ENCODE assay signal across 9 cellular contexts in the genomic region with DNA sequence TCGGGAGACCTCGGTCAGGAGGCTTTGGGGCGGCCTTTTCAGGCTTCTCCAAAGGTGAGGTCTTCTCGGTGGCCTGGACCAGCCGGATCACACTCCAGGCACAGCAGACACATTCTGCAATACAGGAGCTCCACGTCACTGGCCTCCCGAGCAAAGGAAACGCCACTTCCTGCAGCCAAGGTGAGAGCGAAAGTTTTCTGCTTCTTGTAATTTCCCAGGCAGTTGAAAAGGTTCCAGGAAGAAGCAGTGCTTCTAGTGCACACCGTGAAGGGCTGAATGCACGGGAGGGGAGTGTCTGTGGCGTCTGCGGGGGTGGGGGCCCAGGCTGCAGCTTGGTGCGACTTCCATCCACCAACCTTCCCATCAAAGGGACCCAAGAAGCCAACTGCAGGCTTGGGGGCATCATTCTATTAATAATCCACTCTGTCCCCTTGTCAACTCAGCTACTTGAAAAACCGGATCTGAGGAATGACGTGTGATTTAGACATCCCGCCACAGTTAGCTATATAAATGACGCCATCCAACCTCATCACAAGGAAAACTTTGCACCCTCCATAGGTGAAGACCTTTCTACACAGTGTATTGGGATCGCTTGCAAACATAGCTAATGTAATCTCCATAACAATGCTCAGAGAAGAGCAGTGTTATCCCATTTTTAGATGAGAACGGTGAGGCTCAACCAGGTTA.
DNase-seq lines count a peak whose midpoint lies in the region; ATAC-seq, FAIRE-seq and TF ChIP-seq lines count a peak whose summit lies in the region.
"Had no signal": no experiment of that assay in that cellular context is flagged by ENCODE, and none has a peak within 500 bp of the region (broad histone marks: within the 10 kb centered on the region; RNA-seq: fewer than 3 reads in every experiment).

No MANE protein-coding gene starts in this region.

- TF ChIP-seq POLR2A in GM12892 (IDR thresholded peaks at IDR 0.05; ENCODE audit: low read depth, low read length) (no peak), GM18505 (IDR thresholded peaks at IDR 0.05; ENCODE audit: borderline replicate concordance, extremely low read depth, insufficient read depth, insufficient read length) (no peak)

- intact Hi-C loops in activated CD4-positive, alpha-beta T cell treated with anti-CD3 and anti-CD28 coated beads, Interleukin-2, amount 10 ng/mL, durations not matched to agents 24 days and 14 days (cut with micrococcal nuclease) = loop anchor here (2.0 to 5.0 kb wide), 2 partner anchors 113 to 419 kb away; no protein-coding TSS in a partner anchor

- peak; percentile 81 for FAIRE-seq in GM12892 (lab: Jason Lieb, UNC)

- H3K4me1 Mint-ChIP-seq in activated CD4-positive, alpha-beta T cell treated with anti-CD3 and anti-CD28 coated beads, Interleukin-2, amount 10 ng/mL, durations not matched to agents 24 days and 14 days = peaks cover 82% of the 10 kb centered on the region

- H3K9me3 Mint-ChIP-seq in activated CD4-positive, alpha-beta T cell treated with anti-CD3 and anti-CD28 coated beads, Interleukin-2, amount 10 ng/mL, durations not matched to agents 24 days and 14 days = peaks cover 4% of the 10 kb centered on the region

- peak overlapping the region; percentile 96 for H3K27ac Mint-ChIP-seq in activated CD4-positive, alpha-beta T cell treated with anti-CD3 and anti-CD28 coated beads, Interleukin-2, amount 10 ng/mL, durations not matched to agents 24 days and 14 days

- no peak for DNase-seq in GM12892 (ENCODE audit: insufficient read length)
- peak; percentile 87 for DNase-seq in activated CD4-positive, alpha-beta T cell treated with anti-CD3 and anti-CD28 coated beads, Interleukin-2, amount 10 ng/mL, durations not matched to agents 24 days and 14 days
- DNase-seq in central memory CD4-positive, alpha-beta T cell = peak; percentile 50
- DNase-seq in stimulated activated CD4-positive, alpha-beta T cell treated with anti-CD3 and anti-CD28 coated beads, Interleukin-4, amount 100 ng/mL, for 1 hour = peak; percentile 65
- no peak for DNase-seq in NCI-H146 (lab: John Stamatoyannopoulos, UW)
- no peak for DNase-seq in NCI-H1417 (lab: John Stamatoyannopoulos, UW)
- DNase-seq: C1 segment of cervical spinal cord had no signal

- H3K36me3 Mint-ChIP-seq in activated CD4-positive, alpha-beta T cell treated with anti-CD3 and anti-CD28 coated beads, Interleukin-2, amount 10 ng/mL, durations not matched to agents 24 days and 14 days (ENCODE audit: low read depth) = peaks cover 66% of the 10 kb centered on the region

- ATAC-seq in GM18505 (IDR thresholded peaks at IDR 0.05; ENCODE audit: unreplicated experiment) = no peak
- ATAC-seq in HG03159 (IDR thresholded peaks at IDR 0.05; ENCODE audit: unreplicated experiment) = no peak

- H3K4me3 Mint-ChIP-seq in activated CD4-positive, alpha-beta T cell treated with anti-CD3 and anti-CD28 coated beads, Interleukin-2, amount 10 ng/mL, durations not matched to agents 24 days and 14 days = peak overlapping the region; percentile 82

- no peaks in the 10 kb centered on the region for H3K27me3 Mint-ChIP-seq in activated CD4-positive, alpha-beta T cell treated with anti-CD3 and anti-CD28 coated beads, Interleukin-2, amount 10 ng/mL, durations not matched to agents 24 days and 14 days

Comparison
In these comparisons a context has a peak if more than half of its experiments do, and no peak if none do; other contexts are left out.
1. DNase-seq: peak in activated CD4-positive, alpha-beta T cell treated with anti-CD3 and anti-CD28 coated beads, Interleukin-2, amount 10 ng/mL, durations not matched to agents 24 days and 14 days (single experiment), central memory CD4-positive, alpha-beta T cell (single experiment) and stimulated activated CD4-positive, alpha-beta T cell treated with anti-CD3 and anti-CD28 coated beads, Interleukin-4, amount 100 ng/mL, for 1 hour (single experiment); none in GM12892 (single experiment), NCI-H146 (single experiment) and NCI-H1417 (0 of 3).